ENCODE assay signal across 1 cellular context in the genomic region with DNA sequence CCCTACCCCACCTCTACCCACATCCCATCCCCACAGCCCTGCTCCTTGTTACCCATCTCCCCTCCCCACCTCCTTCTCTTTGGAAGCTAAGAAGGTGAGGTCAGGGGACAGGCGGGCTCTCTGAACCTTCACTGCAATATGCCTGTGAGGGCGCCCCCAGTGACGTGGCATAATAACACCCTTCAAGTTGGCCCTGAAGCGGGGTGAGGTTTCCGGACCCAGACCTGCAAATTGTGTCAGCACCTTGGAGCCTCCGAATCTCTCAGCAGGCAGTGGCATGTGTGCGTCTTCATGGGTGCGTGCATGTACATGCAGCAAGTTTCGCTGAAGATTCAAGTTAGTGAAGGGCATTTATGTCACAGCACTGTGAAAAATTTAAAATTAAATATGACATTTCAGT.
TF ChIP-seq lines count a peak whose summit lies in the region.

No MANE protein-coding gene starts in this region.

TF ChIP-seq in GM23338, 12 proteins besides CTCF, POLR2A, EP300 and RAD21 (continued from another document):
- TF ChIP-seq CREB1 (CRISPR knock-in tag; IDR thresholded peaks at IDR 0.05; ENCODE audit: low read depth) (peak; percentile 24; the same call in 1 of the 2 replicates), ZNF331 (CRISPR knock-in tag; IDR thresholded peaks at IDR 0.05; ENCODE audit: low read depth) (no peak), POLR2AphosphoS5 (IDR thresholded peaks at IDR 0.05; ENCODE audit: low read depth) (no peak), STAT1 (IDR thresholded peaks at IDR 0.05; ENCODE audit: unreplicated experiment) (no peak)
- TF ChIP-seq, protein P1, sequence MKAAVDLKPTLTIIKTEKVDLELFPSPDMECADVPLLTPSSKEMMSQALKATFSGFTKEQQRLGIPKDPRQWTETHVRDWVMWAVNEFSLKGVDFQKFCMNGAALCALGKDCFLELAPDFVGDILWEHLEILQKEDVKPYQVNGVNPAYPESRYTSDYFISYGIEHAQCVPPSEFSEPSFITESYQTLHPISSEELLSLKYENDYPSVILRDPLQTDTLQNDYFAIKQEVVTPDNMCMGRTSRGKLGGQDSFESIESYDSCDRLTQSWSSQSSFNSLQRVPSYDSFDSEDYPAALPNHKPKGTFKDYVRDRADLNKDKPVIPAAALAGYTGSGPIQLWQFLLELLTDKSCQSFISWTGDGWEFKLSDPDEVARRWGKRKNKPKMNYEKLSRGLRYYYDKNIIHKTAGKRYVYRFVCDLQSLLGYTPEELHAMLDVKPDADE (IDR thresholded peaks at IDR 0.05): no peak
- TF ChIP-seq, protein P2, sequence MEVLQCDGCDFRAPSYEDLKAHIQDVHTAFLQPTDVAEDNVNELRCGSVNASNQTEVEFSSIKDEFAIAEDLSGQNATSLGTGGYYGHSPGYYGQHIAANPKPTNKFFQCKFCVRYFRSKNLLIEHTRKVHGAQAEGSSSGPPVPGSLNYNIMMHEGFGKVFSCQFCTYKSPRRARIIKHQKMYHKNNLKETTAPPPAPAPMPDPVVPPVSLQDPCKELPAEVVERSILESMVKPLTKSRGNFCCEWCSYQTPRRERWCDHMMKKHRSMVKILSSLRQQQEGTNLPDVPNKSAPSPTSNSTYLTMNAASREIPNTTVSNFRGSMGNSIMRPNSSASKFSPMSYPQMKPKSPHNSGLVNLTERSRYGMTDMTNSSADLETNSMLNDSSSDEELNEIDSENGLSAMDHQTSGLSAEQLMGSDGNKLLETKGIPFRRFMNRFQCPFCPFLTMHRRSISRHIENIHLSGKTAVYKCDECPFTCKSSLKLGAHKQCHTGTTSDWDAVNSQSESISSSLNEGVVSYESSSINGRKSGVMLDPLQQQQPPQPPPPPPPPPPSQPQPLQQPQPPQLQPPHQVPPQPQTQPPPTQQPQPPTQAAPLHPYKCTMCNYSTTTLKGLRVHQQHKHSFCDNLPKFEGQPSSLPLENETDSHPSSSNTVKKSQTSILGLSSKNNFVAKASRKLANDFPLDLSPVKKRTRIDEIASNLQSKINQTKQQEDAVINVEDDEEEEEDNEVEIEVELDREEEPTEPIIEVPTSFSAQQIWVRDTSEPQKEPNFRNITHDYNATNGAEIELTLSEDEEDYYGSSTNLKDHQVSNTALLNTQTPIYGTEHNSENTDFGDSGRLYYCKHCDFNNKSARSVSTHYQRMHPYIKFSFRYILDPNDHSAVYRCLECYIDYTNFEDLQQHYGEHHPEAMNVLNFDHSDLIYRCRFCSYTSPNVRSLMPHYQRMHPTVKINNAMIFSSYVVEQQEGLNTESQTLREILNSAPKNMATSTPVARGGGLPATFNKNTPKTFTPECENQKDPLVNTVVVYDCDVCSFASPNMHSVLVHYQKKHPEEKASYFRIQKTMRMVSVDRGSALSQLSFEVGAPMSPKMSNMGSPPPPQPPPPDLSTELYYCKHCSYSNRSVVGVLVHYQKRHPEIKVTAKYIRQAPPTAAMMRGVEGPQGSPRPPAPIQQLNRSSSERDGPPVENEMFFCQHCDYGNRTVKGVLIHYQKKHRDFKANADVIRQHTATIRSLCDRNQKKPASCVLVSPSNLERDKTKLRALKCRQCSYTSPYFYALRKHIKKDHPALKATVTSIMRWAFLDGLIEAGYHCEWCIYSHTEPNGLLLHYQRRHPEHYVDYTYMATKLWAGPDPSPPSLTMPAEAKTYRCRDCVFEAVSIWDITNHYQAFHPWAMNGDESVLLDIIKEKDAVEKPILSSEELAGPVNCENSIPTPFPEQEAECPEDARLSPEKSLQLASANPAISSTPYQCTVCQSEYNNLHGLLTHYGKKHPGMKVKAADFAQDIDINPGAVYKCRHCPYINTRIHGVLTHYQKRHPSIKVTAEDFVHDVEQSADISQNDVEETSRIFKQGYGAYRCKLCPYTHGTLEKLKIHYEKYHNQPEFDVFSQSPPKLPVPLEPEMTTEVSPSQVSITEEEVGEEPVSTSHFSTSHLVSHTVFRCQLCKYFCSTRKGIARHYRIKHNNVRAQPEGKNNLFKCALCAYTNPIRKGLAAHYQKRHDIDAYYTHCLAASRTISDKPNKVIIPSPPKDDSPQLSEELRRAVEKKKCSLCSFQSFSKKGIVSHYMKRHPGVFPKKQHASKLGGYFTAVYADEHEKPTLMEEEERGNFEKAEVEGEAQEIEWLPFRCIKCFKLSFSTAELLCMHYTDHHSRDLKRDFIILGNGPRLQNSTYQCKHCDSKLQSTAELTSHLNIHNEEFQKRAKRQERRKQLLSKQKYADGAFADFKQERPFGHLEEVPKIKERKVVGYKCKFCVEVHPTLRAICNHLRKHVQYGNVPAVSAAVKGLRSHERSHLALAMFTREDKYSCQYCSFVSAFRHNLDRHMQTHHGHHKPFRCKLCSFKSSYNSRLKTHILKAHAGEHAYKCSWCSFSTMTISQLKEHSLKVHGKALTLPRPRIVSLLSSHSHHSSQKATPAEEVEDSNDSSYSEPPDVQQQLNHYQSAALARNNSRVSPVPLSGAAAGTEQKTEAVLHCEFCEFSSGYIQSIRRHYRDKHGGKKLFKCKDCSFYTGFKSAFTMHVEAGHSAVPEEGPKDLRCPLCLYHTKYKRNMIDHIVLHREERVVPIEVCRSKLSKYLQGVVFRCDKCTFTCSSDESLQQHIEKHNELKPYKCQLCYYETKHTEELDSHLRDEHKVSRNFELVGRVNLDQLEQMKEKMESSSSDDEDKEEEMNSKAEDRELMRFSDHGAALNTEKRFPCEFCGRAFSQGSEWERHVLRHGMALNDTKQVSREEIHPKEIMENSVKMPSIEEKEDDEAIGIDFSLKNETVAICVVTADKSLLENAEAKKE (CRISPR knock-in tag; IDR thresholded peaks at IDR 0.05): no peak
